ENCODE assay signal across 9 cellular contexts in genomic region chr2:112880081-112880531, GRCh38. TPM values are rescaled to one million over a fixed set of nuclear protein-coding genes. Genes with fewer than 3 reads are reported as not detected.
DNase-seq lines count a peak whose midpoint lies in the region; ATAC-seq and TF ChIP-seq lines count a peak whose summit lies in the region.
"Had no signal": no experiment of that assay in that cellular context is flagged by ENCODE, and none has a peak within 500 bp of the region (broad histone marks: within the 10 kb centered on the region; RNA-seq: fewer than 3 reads in every experiment).

No MANE protein-coding gene starts in this region.

- no peaks in the 10 kb centered on the region for H3K36me3 Mint-ChIP-seq in natural killer cell treated with Interleukin-12 subunit alpha and Interleukin-12 subunit beta and Interleukin-15 and Interleukin-18, amount 100 ng/mL, for 72 hours

- H3K4me1 ChIP-seq in A673 (ENCODE audit: insufficient read depth, low read length, poor library complexity, severe bottlenecking) = no peaks in the 10 kb centered on the region

- intact Hi-C loops in A673 (cut with micrococcal nuclease; ENCODE audit: unreplicated experiment) = no loop called here

- no peak overlapping the region for H3K27ac ChIP-seq in A673 (ENCODE audit: low read depth, low read length, poor library complexity, severe bottlenecking)

- no peaks in the 10 kb centered on the region for H3K9me3 ChIP-seq in A673 (ENCODE audit: low read depth, low read length, poor library complexity, severe bottlenecking)

- BruUV-seq in A673 (replicated peaks; lab: Mats Ljungman, UMichigan) = no TSS peak

- H3K36me3 ChIP-seq in A673 (ENCODE audit: insufficient read depth, low read length, poor library complexity, severe bottlenecking) = no peaks in the 10 kb centered on the region

- peak; percentile 88 for DNase-seq in EH (ENCODE audit: low read depth)
- DNase-seq in HT1080 (ENCODE audit: low read depth) = peak; percentile 89
- DNase-seq in astrocyte of the hippocampus (ENCODE audit: low read depth, low spot score) = peak; percentile 24
- peak; percentile 80 for DNase-seq in natural killer cell treated with Interleukin-12 subunit alpha and Interleukin-12 subunit beta and Interleukin-15 and Interleukin-18, amount 100 ng/mL, for 72 hours (ENCODE audit: low spot score)
- no peak for DNase-seq in anterior cingulate cortex (lab: John Stamatoyannopoulos, UW)
- DNase-seq in A673 (ENCODE audit: low spot score) = no peak
- DNase-seq in NCI-H2171 (lab: John Stamatoyannopoulos, UW) = no peak
- DNase-seq: activated CD4-positive, alpha-beta T cell treated with anti-CD3 and anti-CD28 coated beads for 48 hours; central memory CD4-positive, alpha-beta T cell had no signal

- no peak overlapping the region for H3K4me3 ChIP-seq in A673 (ENCODE audit: low read depth, low read length, poor library complexity, severe bottlenecking)

- ATAC-seq in natural killer cell treated with Interleukin-12 subunit alpha and Interleukin-12 subunit beta and Interleukin-15 and Interleukin-18, amount 100 ng/mL, for 72 hours = peak; percentile 80 to 87

- peaks cover 37 to 71% of the 10 kb centered on the region in 2 donors for H3K4me1 Mint-ChIP-seq in natural killer cell treated with Interleukin-12 subunit alpha and Interleukin-12 subunit beta and Interleukin-15 and Interleukin-18, amount 100 ng/mL, for 72 hours (ENCODE audit: low read depth in 2 of 2)

- H3K27me3 Mint-ChIP-seq in natural killer cell treated with Interleukin-12 subunit alpha and Interleukin-12 subunit beta and Interleukin-15 and Interleukin-18, amount 100 ng/mL, for 72 hours = no peaks in the 10 kb centered on the region

- TF ChIP-seq CTCF in A673 (conservative IDR thresholded peaks at IDR 0.05; ENCODE audit: low read depth, low read length) = no peak

- POLR2A ChIA-PET in A673 (lab: Charles Lee; ENCODE audit: low non-redundant PET) = no interaction called here

- H3K4me3 Mint-ChIP-seq in natural killer cell treated with Interleukin-12 subunit alpha and Interleukin-12 subunit beta and Interleukin-15 and Interleukin-18, amount 100 ng/mL, for 72 hours = peak overlapping the region; percentile 77

- peak overlapping the region; percentile 91 to 95 for H3K27ac Mint-ChIP-seq in natural killer cell treated with Interleukin-12 subunit alpha and Interleukin-12 subunit beta and Interleukin-15 and Interleukin-18, amount 100 ng/mL, for 72 hours

- H3K9me3 Mint-ChIP-seq in natural killer cell treated with Interleukin-12 subunit alpha and Interleukin-12 subunit beta and Interleukin-15 and Interleukin-18, amount 100 ng/mL, for 72 hours = no peaks in the 10 kb centered on the region

- H3K27me3 ChIP-seq in A673 (replicated peaks; ENCODE audit: insufficient read depth, low read depth, low read length, poor library complexity) = no peaks in the 10 kb centered on the region

- CTCF ChIA-PET in A673 (lab: Charles Lee) = no interaction called here

RNA-seq across cellular contexts. Expression of gene IL37, which starts 30.9 kb away (rescaled TPM):
- not detected in 2 replicates for total RNA-seq in HT1080 (2014; rRNA removed; shearing (Covaris generic))
- not detected in 2 replicates for polyA plus RNA-seq in HT1080 (2015; cell fraction: cytosol; rRNA removed)
- polyA plus RNA-seq in HT1080 (2015; cell fraction: nucleus; rRNA removed) = not detected in 2 replicates
- not detected for total RNA-seq in natural killer cell treated with Interleukin-12 subunit alpha and Interleukin-12 subunit beta and Interleukin-15 and Interleukin-18, amount 100 ng/mL, for 72 hours
- not detected in 2 replicates for total RNA-seq in A673 (2021)

RNA-seq across cellular contexts. Expression of gene IL1B, which starts 43.5 kb away (rescaled TPM):
- 4.1 and 9.5 TPM in 2 replicates for total RNA-seq in HT1080 (2014; rRNA removed; shearing (Covaris generic))
- 86.0 and 107 TPM in 2 replicates for polyA plus RNA-seq in HT1080 (2015; cell fraction: cytosol; rRNA removed)
- 125 and 137 TPM in 2 replicates for polyA plus RNA-seq in HT1080 (2015; cell fraction: nucleus; rRNA removed)
- total RNA-seq in natural killer cell treated with Interleukin-12 subunit alpha and Interleukin-12 subunit beta and Interleukin-15 and Interleukin-18, amount 100 ng/mL, for 72 hours = 10 to 100 TPM in 1 of 2 donors, 1 to 10 TPM in 1; 1.8 to 12.0 TPM
- 1.3 and 2.1 TPM in 2 replicates for total RNA-seq in A673 (2021)

Comparison
In these comparisons a context has a peak if more than half of its experiments do, and no peak if none do; other contexts are left out.
1. DNase-seq: peak in EH (single experiment), HT1080 (single experiment), astrocyte of the hippocampus (single experiment) and natural killer cell treated with Interleukin-12 subunit alpha and Interleukin-12 subunit beta and Interleukin-15 and Interleukin-18, amount 100 ng/mL, for 72 hours (single experiment); none in anterior cingulate cortex (0 of 58), A673 (single experiment) and NCI-H2171 (single experiment).